ENCODE assay signal across 27 cellular contexts in genomic region chr15:99126930-99127329, GRCh38.
"Had no signal": no experiment of that assay in that cellular context is flagged by ENCODE, and none has a peak within 500 bp of the region (broad histone marks: within the 10 kb centered on the region; RNA-seq: fewer than 3 reads in every experiment).

No MANE protein-coding gene starts in this region.

- H3K9ac ChIP-seq: neural progenitor cell had no signal

- H2AFZ ChIP-seq: neural progenitor cell had no signal

- H3K27ac ChIP-seq: cardiac muscle cell, neural progenitor cell, testis, upper lobe of right lung had no signal

- ATAC-seq: activated CD4-positive, alpha-beta T cell treated with anti-CD3 and anti-CD28 coated beads for 36 hours; activated T-cell treated with anti-CD3 and anti-CD28 coated beads, Interleukin-2, amount 50 U/mL, for 4 hours; esophagus mucosa; heart left ventricle; left colon; mucosa of descending colon; naive thymus-derived CD8-positive, alpha-beta T cell; right cardiac atrium; stimulated activated memory B cell treated with anti-CD40 and anti-IgM and Interleukin-4, amounts not matched to agents 10 μg/mL and 1 μg/mL and 100 μg/mL, for 72 hours; upper lobe of right lung had no signal

- H3K4me2 ChIP-seq: neural progenitor cell had no signal

- H3K27ac Mint-ChIP-seq: activated B cell treated with CpG ODN at 0.5 μM for 24 hours; activated CD4-positive, alpha-beta T cell treated with anti-CD3 and anti-CD28 coated beads for 36 hours; activated naive CD8-positive, alpha-beta T cell treated with anti-CD3 and anti-CD28 coated beads for 36 hours; activated T-helper 2 cell treated with anti-CD3 and anti-CD28 coated beads, Interferon-gamma antibody, Interleukin-2, Interleukin-4, amounts not matched to agents 10 μg/mL and 5 μg/mL and 100 μg/mL, durations not matched to agents 14 hours and 24 hours and 36 hours; naive thymus-derived CD8-positive, alpha-beta T cell; neural progenitor cell; stimulated activated memory B cell treated with anti-CD40 and anti-IgM and Interleukin-4, amounts not matched to agents 10 μg/mL and 1 μg/mL and 100 μg/mL, for 72 hours; T-helper 1 cell treated with Interleukin-12 subunit alpha and Interleukin-12 subunit beta and Interleukin-4 antibody, amounts not matched to agents 30 μg/mL and 1 μg/mL, for 36 hours had no signal

- DNase-seq: activated B cell treated with CpG ODN at 0.5 μM for 24 hours; activated CD4-positive, alpha-beta T cell treated with anti-CD3 and anti-CD28 coated beads for 36 hours; activated CD4-positive, alpha-beta T cell treated with anti-CD3 and anti-CD28 coated beads, Interleukin-2, amount 50 U/mL, for 4 hours; activated CD8-positive, alpha-beta memory T cell treated with anti-CD3 and anti-CD28 coated beads for 24 hours; activated CD8-positive, alpha-beta memory T cell treated with anti-CD3 and anti-CD28 coated beads, Interleukin-2, amount 50 U/mL, for 4 hours; activated naive CD4-positive, alpha-beta T cell treated with Interleukin-2 at 50 U/mL for 16 hours; activated naive CD8-positive, alpha-beta T cell treated with anti-CD3 and anti-CD28 coated beads for 36 hours; activated T-cell treated with anti-CD3 and anti-CD28 coated beads, Interleukin-2, amount 50 U/mL, for 4 hours; effector memory CD4-positive, alpha-beta T cell; heart left ventricle; islet precursor cell; left colon; mesendoderm; mucosa of descending colon; naive thymus-derived CD8-positive, alpha-beta T cell; right cardiac atrium; small intestine; stimulated activated CD4-positive, alpha-beta T cell treated with anti-CD3 and anti-CD28 coated beads, Interleukin-2, amount 100 ng/mL, for 24 hours; T1000; testis; upper lobe of right lung had no signal

- H3K27me3 ChIP-seq: cardiac muscle cell, heart left ventricle, neural progenitor cell, testis, upper lobe of right lung had no signal

- H3K4me1 Mint-ChIP-seq: activated CD4-positive, alpha-beta T cell treated with anti-CD3 and anti-CD28 coated beads for 36 hours; activated naive CD8-positive, alpha-beta T cell treated with anti-CD3 and anti-CD28 coated beads for 36 hours had no signal

- H3K4me3 Mint-ChIP-seq: activated B cell treated with CpG ODN at 0.5 μM for 24 hours; activated CD4-positive, alpha-beta T cell treated with anti-CD3 and anti-CD28 coated beads for 36 hours; activated naive CD8-positive, alpha-beta T cell treated with anti-CD3 and anti-CD28 coated beads for 36 hours; activated T-cell treated with anti-CD3 and anti-CD28 coated beads, Interleukin-2, amount 50 U/mL, for 4 hours; naive thymus-derived CD8-positive, alpha-beta T cell; stimulated activated memory B cell treated with anti-CD40 and anti-IgM and Interleukin-4, amounts not matched to agents 10 μg/mL and 1 μg/mL and 100 μg/mL, for 72 hours; T-helper 1 cell treated with Interleukin-12 subunit alpha and Interleukin-12 subunit beta and Interleukin-4 antibody, amounts not matched to agents 30 μg/mL and 1 μg/mL, for 36 hours had no signal

- H3K9me3 Mint-ChIP-seq: activated B cell treated with CpG ODN at 0.5 μM for 24 hours; activated naive CD8-positive, alpha-beta T cell treated with anti-CD3 and anti-CD28 coated beads for 36 hours; activated T-cell treated with anti-CD3 and anti-CD28 coated beads, Interleukin-2, amount 50 U/mL, for 4 hours; activated T-helper 2 cell treated with anti-CD3 and anti-CD28 coated beads, Interferon-gamma antibody, Interleukin-2, Interleukin-4, amounts not matched to agents 10 μg/mL and 5 μg/mL and 100 μg/mL, durations not matched to agents 14 hours and 24 hours and 36 hours; naive thymus-derived CD8-positive, alpha-beta T cell; neural progenitor cell; T-helper 1 cell treated with Interleukin-12 subunit alpha and Interleukin-12 subunit beta and Interleukin-4 antibody, amounts not matched to agents 30 μg/mL and 1 μg/mL, for 36 hours had no signal

- H3K9me3 ChIP-seq: heart left ventricle, mucosa of descending colon, testis, upper lobe of right lung had no signal

- H3K36me3 ChIP-seq: cardiac muscle cell, neural progenitor cell, upper lobe of right lung had no signal

- H3K4me3 ChIP-seq: cardiac muscle cell, heart left ventricle, mucosa of descending colon, neural progenitor cell, testis, upper lobe of right lung had no signal

- H3K27me3 Mint-ChIP-seq: activated CD4-positive, alpha-beta T cell treated with anti-CD3 and anti-CD28 coated beads for 36 hours; activated naive CD8-positive, alpha-beta T cell treated with anti-CD3 and anti-CD28 coated beads for 36 hours had no signal

- H3K36me3 Mint-ChIP-seq: activated naive CD8-positive, alpha-beta T cell treated with anti-CD3 and anti-CD28 coated beads for 36 hours; naive thymus-derived CD8-positive, alpha-beta T cell; stimulated activated memory B cell treated with anti-CD40 and anti-IgM and Interleukin-4, amounts not matched to agents 10 μg/mL and 1 μg/mL and 100 μg/mL, for 72 hours had no signal
